In genomic region chr9:102087141-102087540, GRCh38 we compare ENCODE assay signal across 29 cellular contexts.
"Had no signal": no experiment of that assay in that cellular context is flagged by ENCODE, and none has a peak within 500 bp of the region (broad histone marks: within the 10 kb centered on the region; RNA-seq: fewer than 3 reads in every experiment).

No MANE protein-coding gene starts in this region.

- H3K79me2 ChIP-seq: parathyroid adenoma had no signal

- H3K4me3 ChIP-seq: left lung, lower lobe of right lung, psoas muscle, right atrium auricular region, right lobe of liver, smooth muscle cell, testis, thyroid gland, transverse colon, upper lobe of left lung, vagina had no signal

- ATAC-seq: left colon; left lung; lower lobe of right lung; natural killer cell; psoas muscle; right lobe of liver; stimulated activated memory B cell treated with anti-CD40 and anti-IgM and Interleukin-4, amounts not matched to agents 10 μg/mL and 1 μg/mL and 100 μg/mL, for 72 hours; stimulated activated naive CD8-positive, alpha-beta T cell treated with anti-CD3 and anti-CD28 coated beads, Interleukin-15, amount 100 ng/mL, for 72 hours had no signal

- DNase-seq: hippocampal formation; immature natural killer cell; kidney; left colon; left lung; lower lobe of right lung; mammary epithelial cell; mesenchymal stem cell; naive B cell; natural killer cell; nephron progenitor cell; nucleus accumbens; psoas muscle; stimulated activated CD4-positive, alpha-beta T cell treated with anti-CD3 and anti-CD28 coated beads, Interleukin-1b, Interleukin-23, amount 100 ng/mL, for 48 hours; stimulated activated CD4-positive, alpha-beta T cell treated with anti-CD3 and anti-CD28 coated beads, Interleukin-2, amount 100 ng/mL, for 48 hours; stimulated activated CD4-positive, alpha-beta T cell treated with anti-CD3 and anti-CD28 coated beads, Interleukin-4, amount 100 ng/mL, for 4 hours; stimulated activated CD8-positive, alpha-beta memory T cell treated with anti-CD3 and anti-CD28 coated beads, Interleukin-4, amount 100 ng/mL, for 48 hours; stimulated activated naive CD4-positive, alpha-beta T cell treated with Interleukin-2 at 50 U/mL for 16 hours; stimulated activated naive CD8-positive, alpha-beta T cell treated with anti-CD3 and anti-CD28 coated beads, Interleukin-15, amount 100 ng/mL, for 72 hours; testis; thyroid gland; transverse colon; upper lobe of left lung had no signal

- H3K27ac ChIP-seq: left lung, lower lobe of right lung, parathyroid adenoma, psoas muscle, right atrium auricular region, right lobe of liver, testis, thyroid gland, transverse colon, upper lobe of left lung, vagina had no signal

- H3K9me3 ChIP-seq: lower lobe of right lung, psoas muscle, right atrium auricular region, right lobe of liver, testis, thyroid gland, transverse colon, upper lobe of left lung, vagina had no signal

- H3K27me3 ChIP-seq: left lung, right atrium auricular region, right lobe of liver, testis, thyroid gland, transverse colon, upper lobe of left lung, vagina had no signal

- H3K9ac ChIP-seq: parathyroid adenoma had no signal

- H3K36me3 ChIP-seq: left lung, lower lobe of right lung, right atrium auricular region, right lobe of liver, thyroid gland, transverse colon, upper lobe of left lung, vagina had no signal

- H2AFZ ChIP-seq: parathyroid adenoma had no signal

- H3K4me2 ChIP-seq: smooth muscle cell had no signal
